18 cellular contexts compared by ENCODE assay signal in the genomic region with DNA sequence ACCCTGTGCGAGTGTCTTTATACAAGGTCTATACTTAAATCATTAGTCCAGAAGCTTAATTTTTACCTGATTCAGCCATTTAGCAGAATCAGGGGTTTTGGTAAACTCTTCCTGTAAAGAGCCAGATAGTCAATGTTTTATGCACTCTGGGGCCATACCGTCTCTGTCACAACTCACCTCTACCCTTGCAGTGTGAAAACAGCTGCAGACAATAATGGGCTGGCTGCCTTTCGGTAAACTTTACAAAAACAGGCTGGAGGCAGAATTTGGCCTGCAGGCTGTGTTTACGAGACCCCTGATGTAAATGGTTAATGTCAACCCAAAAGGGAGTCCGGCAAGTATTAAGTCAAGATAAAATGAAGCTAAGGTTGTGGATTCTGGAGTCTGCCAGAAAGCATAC. TPM values are rescaled to one million over a fixed set of nuclear protein-coding genes. Genes with fewer than 3 reads are reported as not detected.
DNase-seq lines count a peak whose midpoint lies in the region; ATAC-seq and TF ChIP-seq lines count a peak whose summit lies in the region.
"Had no signal": no experiment of that assay in that cellular context is flagged by ENCODE, and none has a peak within 500 bp of the region (broad histone marks: within the 10 kb centered on the region; RNA-seq: fewer than 3 reads in every experiment).

No MANE protein-coding gene starts in this region.

- no peak overlapping the region for H3K9ac ChIP-seq in mammary epithelial cell (ENCODE audit: insufficient read depth, low read length)

- dilution Hi-C loops in mammary epithelial cell (cut with HindIII; ENCODE audit: low sequenced_read_pairs), result no loop called here

- no TSS peak for BruUV-seq in mammary epithelial cell (replicated peaks; lab: Mats Ljungman, UMichigan)

- intact Hi-C loops in mammary epithelial cell (cut with micrococcal nuclease), result no loop called here
- intact Hi-C loops in activated CD4-positive, alpha-beta T cell treated with anti-CD3 and anti-CD28 coated beads, Interleukin-2, amount 10 ng/mL, durations not matched to agents 24 days and 14 days (cut with micrococcal nuclease), result no loop called here

- CTCF ChIA-PET in mammary epithelial cell (lab: Charles Lee; ENCODE audit: low non-redundant PET), result no interaction called here

- H3K4me1 ChIP-seq in mammary epithelial cell (ENCODE audit: insufficient read depth, low read length), result no peaks in the 10 kb centered on the region
- H3K4me1 ChIP-seq: SJSA1 had no signal

- H3K36me3 Mint-ChIP-seq in activated T-cell treated with anti-CD3 and anti-CD28 coated beads, Interleukin-2, amount 50 U/mL, for 72 hours (ENCODE audit: insufficient read depth in 2 of 2), result peaks cover 3 to 18% of the 10 kb centered on the region in 2 donors
- H3K36me3 Mint-ChIP-seq in IgD-negative memory B cell, result peaks cover 4% of the 10 kb centered on the region
- peaks cover 5 to 74% (median 15%) of the 10 kb centered on the region in 3 donors for H3K36me3 Mint-ChIP-seq in naive thymus-derived CD8-positive, alpha-beta T cell
- peaks cover 42% of the 10 kb centered on the region for H3K36me3 Mint-ChIP-seq in activated CD4-positive, alpha-beta T cell treated with anti-CD3 and anti-CD28 coated beads, Interleukin-2, amount 10 ng/mL, durations not matched to agents 24 days and 14 days (ENCODE audit: low read depth)

- H3K79me2 ChIP-seq in mammary epithelial cell (ENCODE audit: insufficient read depth, low read length), result no peaks in the 10 kb centered on the region

- H3K27me3 ChIP-seq in mammary epithelial cell (ENCODE audit: insufficient read depth, low read length), result no peaks in the 10 kb centered on the region
- H3K27me3 ChIP-seq: SJSA1 had no signal

- no peak overlapping the region for H3K27ac ChIP-seq in mammary epithelial cell (ENCODE audit: insufficient read depth, low read depth, low read length)
- H3K27ac ChIP-seq: HL-60, PC-9, SJSA1 had no signal

- H3K4me3 ChIP-seq in mammary epithelial cell (replicated peaks in 1 of 3; ENCODE audit: insufficient read depth in 1 of 3, low read depth in 2 of 3, low read length in 3 of 3), result no peak overlapping the region
- H3K4me3 ChIP-seq: PC-9, SJSA1 had no signal

- H3K9me3 ChIP-seq in mammary epithelial cell (replicated peaks; ENCODE audit: insufficient read depth, low read length), result no peaks in the 10 kb centered on the region
- H3K9me3 ChIP-seq: SJSA1 had no signal

- H3K27ac Mint-ChIP-seq in activated T-cell treated with anti-CD3 and anti-CD28 coated beads, Interleukin-2, amount 50 U/mL, for 72 hours, result peak overlapping the region; percentile 63
- H3K27ac Mint-ChIP-seq in IgD-negative memory B cell, result peak overlapping the region in 2 of 3 donors; percentile 18 to 59
- H3K27ac Mint-ChIP-seq in naive thymus-derived CD8-positive, alpha-beta T cell, result peak overlapping the region in 6 of 10 donors; percentile 21 to 73 (median 34)
- H3K27ac Mint-ChIP-seq in activated CD4-positive, alpha-beta T cell treated with anti-CD3 and anti-CD28 coated beads, Interleukin-2, amount 10 ng/mL, durations not matched to agents 24 days and 14 days, result no peak overlapping the region

- POLR2A ChIA-PET in naive thymus-derived CD8-positive, alpha-beta T cell (lab: Charles Lee), result interaction anchor here (0.9 to 1.9 kb wide), 2 partner anchors 31 to 33 kb away, joined by 4 to 9 read pairs; partner anchors contain the start of gene SMARCA2

- H4K20me1 ChIP-seq in mammary epithelial cell (ENCODE audit: insufficient read depth, low read length), result no peaks in the 10 kb centered on the region

- no peak for DNase-seq in activated T-cell treated with anti-CD3 and anti-CD28 coated beads, Interleukin-2, amount 50 U/mL, for 72 hours
- DNase-seq in activated T-cell treated with anti-CD3 and anti-CD28 coated beads for 4 hours (no peak), mammary epithelial cell (no peak), NCI-H748 (lab: John Stamatoyannopoulos, UW; ENCODE audit: unreplicated experiment) (no peak)
- no peak for DNase-seq in naive thymus-derived CD8-positive, alpha-beta T cell
- no peak for DNase-seq in activated CD4-positive, alpha-beta T cell treated with anti-CD3 and anti-CD28 coated beads, Interleukin-2, amount 10 ng/mL, durations not matched to agents 24 days and 14 days
- DNase-seq: 8988T, KG1, NCI-H1436 treated with DMSO at 0.1 percent for 48 hours, NCI-H2029 treated with DMSO at 0.1 percent for 48 hours, NCI-H2171 treated with DMSO at 0.1 percent for 48 hours, NCI-H774, PC-9, SW 1271 had no signal

- no peaks in the 10 kb centered on the region for H3K27me3 Mint-ChIP-seq in activated T-cell treated with anti-CD3 and anti-CD28 coated beads, Interleukin-2, amount 50 U/mL, for 72 hours (ENCODE audit: low read depth)
- no peaks in the 10 kb centered on the region for H3K27me3 Mint-ChIP-seq in IgD-negative memory B cell
- H3K27me3 Mint-ChIP-seq in naive thymus-derived CD8-positive, alpha-beta T cell, result no peaks in the 10 kb centered on the region
- H3K27me3 Mint-ChIP-seq in activated CD4-positive, alpha-beta T cell treated with anti-CD3 and anti-CD28 coated beads, Interleukin-2, amount 10 ng/mL, durations not matched to agents 24 days and 14 days, result no peaks in the 10 kb centered on the region

- no peak for ATAC-seq in activated T-cell treated with anti-CD3 and anti-CD28 coated beads, Interleukin-2, amount 50 U/mL, for 72 hours (replicated peaks in 1 of 2)
- ATAC-seq in naive thymus-derived CD8-positive, alpha-beta T cell, result no peak
- no peak for ATAC-seq in GM19452 (IDR thresholded peaks at IDR 0.05; ENCODE audit: unreplicated experiment)

- 95% methylated on average over 5 of the region's 5 CpGs for WGBS in mammary epithelial cell (ENCODE audit: low coverage, missing lambda C conversion rate)

- H3K36me3 ChIP-seq in mammary epithelial cell (ENCODE audit: insufficient read depth, low read length), result peaks cover 8% of the 10 kb centered on the region
- H3K36me3 ChIP-seq: SJSA1 had no signal

- no peak overlapping the region for H3K4me2 ChIP-seq in mammary epithelial cell (ENCODE audit: insufficient read depth, low read depth, low read length)
- H3K4me2 ChIP-seq: PC-9 had no signal

- in situ Hi-C loops in mammary epithelial cell (cut with MboI; ENCODE audit: low sequenced_read_pairs in 2 of 2), result no loop called here

- H3K9me3 Mint-ChIP-seq in activated T-cell treated with anti-CD3 and anti-CD28 coated beads, Interleukin-2, amount 50 U/mL, for 72 hours, result no peaks in the 10 kb centered on the region
- H3K9me3 Mint-ChIP-seq in IgD-negative memory B cell, result no peaks in the 10 kb centered on the region
- H3K9me3 Mint-ChIP-seq in naive thymus-derived CD8-positive, alpha-beta T cell, result no peaks in the 10 kb centered on the region
- no peaks in the 10 kb centered on the region for H3K9me3 Mint-ChIP-seq in activated CD4-positive, alpha-beta T cell treated with anti-CD3 and anti-CD28 coated beads, Interleukin-2, amount 10 ng/mL, durations not matched to agents 24 days and 14 days

- no peak for TF ChIP-seq CTCF in mammary epithelial cell (conservative IDR thresholded peaks at IDR 0.05 in 1 of 2, IDR thresholded peaks at IDR 0.05 in 1 of 2; ENCODE audit: extremely low read depth in 1 of 2, insufficient read depth in 1 of 2, low read depth in 1 of 2, low read length in 2 of 2)

- H3K4me1 Mint-ChIP-seq in activated T-cell treated with anti-CD3 and anti-CD28 coated beads, Interleukin-2, amount 50 U/mL, for 72 hours (ENCODE audit: low read depth), result peaks cover 51% of the 10 kb centered on the region
- peaks cover 23 to 47% (median 33%) of the 10 kb centered on the region in 3 donors for H3K4me1 Mint-ChIP-seq in IgD-negative memory B cell
- H3K4me1 Mint-ChIP-seq in naive thymus-derived CD8-positive, alpha-beta T cell, result peaks cover 28 to 66% (median 58%) of the 10 kb centered on the region in 4 donors
- peaks cover 23% of the 10 kb centered on the region for H3K4me1 Mint-ChIP-seq in activated CD4-positive, alpha-beta T cell treated with anti-CD3 and anti-CD28 coated beads, Interleukin-2, amount 10 ng/mL, durations not matched to agents 24 days and 14 days

- H3K4me3 Mint-ChIP-seq in activated T-cell treated with anti-CD3 and anti-CD28 coated beads, Interleukin-2, amount 50 U/mL, for 72 hours, result no peak overlapping the region
- H3K4me3 Mint-ChIP-seq in IgD-negative memory B cell, result peak overlapping the region in 1 of 4 donors; percentile 61
- H3K4me3 Mint-ChIP-seq in naive thymus-derived CD8-positive, alpha-beta T cell, result no peak overlapping the region
- no peak overlapping the region for H3K4me3 Mint-ChIP-seq in activated CD4-positive, alpha-beta T cell treated with anti-CD3 and anti-CD28 coated beads, Interleukin-2, amount 10 ng/mL, durations not matched to agents 24 days and 14 days

- H2AFZ ChIP-seq in mammary epithelial cell (ENCODE audit: low read depth, low read length), result no peak overlapping the region
- H2AFZ ChIP-seq: PC-9 had no signal

RNA-seq across cellular contexts. Expression of gene SMARCA2, which starts 32.8 kb away (rescaled TPM):
- 100 to 1,000 TPM; 117 to 120 TPM for total RNA-seq in activated T-cell treated with anti-CD3 and anti-CD28 coated beads, Interleukin-2, amount 50 U/mL, for 72 hours
- 24.9 TPM for polyA plus RNA-seq in IgD-negative memory B cell
- 100 to 1,000 TPM; 236 to 238 TPM for total RNA-seq in naive thymus-derived CD8-positive, alpha-beta T cell
- polyA plus RNA-seq in naive thymus-derived CD8-positive, alpha-beta T cell, result 10 to 100 TPM; 36.1 to 78.7 (median 37.9) TPM
- 10 to 100 TPM; 62.7 to 80.2 TPM for total RNA-seq in mammary epithelial cell
- 42.9 TPM for polyA plus RNA-seq in mammary epithelial cell
- polyA minus RNA-seq in mammary epithelial cell, result 97.7 TPM
- 91.4 and 100.0 TPM in 2 replicates for total RNA-seq in activated CD4-positive, alpha-beta T cell treated with anti-CD3 and anti-CD28 coated beads, Interleukin-2, amount 10 ng/mL, durations not matched to agents 24 days and 14 days
